In the genomic region with DNA sequence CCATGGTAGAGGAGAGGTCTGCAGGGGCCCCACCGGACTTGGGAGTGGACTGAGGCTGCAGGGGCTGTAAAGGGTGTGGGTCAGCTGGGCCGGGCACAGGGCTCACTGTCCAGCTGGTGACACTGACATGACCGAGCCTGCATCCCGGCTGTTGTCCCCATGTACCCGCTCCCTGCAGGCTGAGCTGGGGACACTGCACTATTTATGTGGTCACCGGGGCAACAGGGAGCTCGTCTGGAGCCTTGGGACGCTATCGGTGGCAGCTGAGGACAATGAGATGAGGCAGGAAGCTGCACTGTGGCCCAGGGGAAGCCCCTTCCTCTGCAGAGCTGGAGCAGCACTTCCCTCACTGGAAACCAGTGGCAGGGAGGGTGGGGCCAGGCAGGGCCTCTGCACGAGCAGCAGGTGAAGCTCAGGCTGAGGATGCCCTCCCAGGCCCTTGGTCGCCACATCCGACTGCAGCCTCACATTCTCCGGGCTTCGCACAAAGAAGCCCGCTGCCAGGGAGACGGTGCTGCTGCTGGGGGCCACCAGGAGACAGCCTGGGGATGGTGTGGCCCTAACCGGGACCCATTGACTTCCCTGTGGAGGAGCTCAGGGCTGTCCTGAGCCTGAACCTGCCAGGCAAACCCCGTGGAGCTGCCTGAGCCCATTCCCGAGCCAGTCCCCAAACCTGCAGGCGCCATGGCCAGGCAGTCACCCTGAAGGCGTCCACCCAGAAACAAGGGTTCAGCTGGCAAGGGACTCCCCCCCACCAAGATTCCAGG, we compare ENCODE assay signal across 8 cellular contexts. TPM values are rescaled to one million over a fixed set of nuclear protein-coding genes. Genes with fewer than 3 reads are reported as not detected.
DNase-seq lines count a peak whose midpoint lies in the region; ATAC-seq and TF ChIP-seq lines count a peak whose summit lies in the region.

No MANE protein-coding gene starts in this region.

- H3K4me3 ChIP-seq in GM23338 (no peak overlapping the region), WERI-Rb-1 (ENCODE audit: low read depth, low read length) (no peak overlapping the region), heart right ventricle (peak overlapping the region in 7 of 10 donors; percentile 6 to 35 (median 25)), rectal smooth muscle tissue (ENCODE audit: low read length) (peak overlapping the region; percentile 45)

- no peaks in the 10 kb centered on the region for H3K79me2 ChIP-seq in GM23338 (replicated peaks; ENCODE audit: insufficient read depth)

- DNase-seq in GM23338 (ENCODE audit: low spot score) (no peak), WERI-Rb-1 (peak; percentile 89), heart right ventricle (peak; percentile 76 to 90), hepatic stellate cell (ENCODE audit: low spot score) (no peak), SIG-M5 (lab: John Stamatoyannopoulos, UW) (no peak), AG08396 (ENCODE audit: low spot score) (no peak)

- no peaks in the 10 kb centered on the region; the same call in 2 of the 3 replicates for H3K36me3 Mint-ChIP-seq in GM23338 (ENCODE audit: low read depth)

- H3K36me3 ChIP-seq in GM23338 (ENCODE audit: insufficient read depth) (no peaks in the 10 kb centered on the region), WERI-Rb-1 (no peaks in the 10 kb centered on the region), heart right ventricle (no peaks in the 10 kb centered on the region), rectal smooth muscle tissue (ENCODE audit: control insufficient read depth, insufficient read depth, low read length) (no peaks in the 10 kb centered on the region)

- H2AFZ ChIP-seq in GM23338: no peak overlapping the region

- H3K9ac ChIP-seq in rectal smooth muscle tissue (ENCODE audit: low read length): no peak overlapping the region

- peaks cover 2% of the 10 kb centered on the region for H3K9me3 ChIP-seq in WERI-Rb-1 (ENCODE audit: severe bottlenecking)
- H3K9me3 ChIP-seq in heart right ventricle: no peaks in the 10 kb centered on the region

- H4K20me1 ChIP-seq in GM23338 (replicated peaks; ENCODE audit: insufficient read depth): no peaks in the 10 kb centered on the region; the same call in 1 of the 2 replicates

- no peak overlapping the region for H3K27ac ChIP-seq in GM23338 (ENCODE audit: low read depth)
- H3K27ac ChIP-seq in WERI-Rb-1: no peak overlapping the region
- peak overlapping the region in 9 of 10 donors; percentile 73 to 89 (median 83) for H3K27ac ChIP-seq in heart right ventricle
- peak overlapping the region; percentile 45 for H3K27ac ChIP-seq in rectal smooth muscle tissue (ENCODE audit: low read depth, low read length)

- no peaks in the 10 kb centered on the region for H3K4me1 Mint-ChIP-seq in GM23338

- peaks cover under 1% of the 10 kb centered on the region; the same call in 1 of the 3 replicates for H3K9me3 Mint-ChIP-seq in GM23338

- intact Hi-C loops in heart right ventricle (cut with DNase I): loop anchor here in 8 of 10 donors (2.0 to 10.0 kb wide), 6 partner anchors 65 to 134 kb away; a partner anchor contains a TSS

- TF ChIP-seq CTCF in GM23338 (conservative IDR thresholded peaks at IDR 0.05; ENCODE audit: low read depth in 2 of 2) (no peak), WERI-Rb-1 (IDR thresholded peaks at IDR 0.05; ENCODE audit: low read depth, low read length) (no peak), heart right ventricle (IDR thresholded peaks at IDR 0.05) (peak in 2 of 9 donors; percentile 17 to 19)

- H3K4me1 ChIP-seq in GM23338 (ENCODE audit: insufficient read depth) (no peaks in the 10 kb centered on the region), heart right ventricle (peaks cover 23 to 55% (median 38%) of the 10 kb centered on the region in 9 donors), rectal smooth muscle tissue (ENCODE audit: control insufficient read depth, insufficient read depth, low read length) (peaks cover 25% of the 10 kb centered on the region)

- H3K27me3 ChIP-seq in GM23338 (ENCODE audit: insufficient read depth) (no peaks in the 10 kb centered on the region), WERI-Rb-1 (ENCODE audit: insufficient read depth, low read depth, severe bottlenecking) (no peaks in the 10 kb centered on the region), heart right ventricle (no peaks in the 10 kb centered on the region), rectal smooth muscle tissue (ENCODE audit: control insufficient read depth, insufficient read depth, low read length) (no peaks in the 10 kb centered on the region)

- H3F3A ChIP-seq in GM23338 (replicated peaks; ENCODE audit: low read depth): no peaks in the 10 kb centered on the region

- 38 to 41% methylated on average over 21 of the region's 21 CpGs for WGBS in heart right ventricle, 2 donors

- ATAC-seq in GM23338 (peak; percentile 23), heart right ventricle (peak; percentile 73 to 87 (median 80)), GM18519 (IDR thresholded peaks at IDR 0.05; ENCODE audit: low FRiP score, unreplicated experiment) (no peak)

- H3K4me2 ChIP-seq in GM23338: no peak overlapping the region

- H3K27me3 Mint-ChIP-seq in GM23338 (ENCODE audit: insufficient read depth, low read depth, poor library complexity): peaks cover 18% of the 10 kb centered on the region

- no peak overlapping the region for H3K4me3 Mint-ChIP-seq in GM23338

- no peaks in the 10 kb centered on the region for H3K9me2 ChIP-seq in GM23338 (ENCODE audit: insufficient read depth)

- H3K27ac Mint-ChIP-seq in GM23338: no peak overlapping the region

TF ChIP-seq in GM23338, 12 proteins besides CTCF, POLR2A, EP300 and RAD21 (continues in another document):
- no peak for TF ChIP-seq NANOG (IDR thresholded peaks at IDR 0.05; ENCODE audit: borderline replicate concordance)
- TF ChIP-seq, protein P1, sequence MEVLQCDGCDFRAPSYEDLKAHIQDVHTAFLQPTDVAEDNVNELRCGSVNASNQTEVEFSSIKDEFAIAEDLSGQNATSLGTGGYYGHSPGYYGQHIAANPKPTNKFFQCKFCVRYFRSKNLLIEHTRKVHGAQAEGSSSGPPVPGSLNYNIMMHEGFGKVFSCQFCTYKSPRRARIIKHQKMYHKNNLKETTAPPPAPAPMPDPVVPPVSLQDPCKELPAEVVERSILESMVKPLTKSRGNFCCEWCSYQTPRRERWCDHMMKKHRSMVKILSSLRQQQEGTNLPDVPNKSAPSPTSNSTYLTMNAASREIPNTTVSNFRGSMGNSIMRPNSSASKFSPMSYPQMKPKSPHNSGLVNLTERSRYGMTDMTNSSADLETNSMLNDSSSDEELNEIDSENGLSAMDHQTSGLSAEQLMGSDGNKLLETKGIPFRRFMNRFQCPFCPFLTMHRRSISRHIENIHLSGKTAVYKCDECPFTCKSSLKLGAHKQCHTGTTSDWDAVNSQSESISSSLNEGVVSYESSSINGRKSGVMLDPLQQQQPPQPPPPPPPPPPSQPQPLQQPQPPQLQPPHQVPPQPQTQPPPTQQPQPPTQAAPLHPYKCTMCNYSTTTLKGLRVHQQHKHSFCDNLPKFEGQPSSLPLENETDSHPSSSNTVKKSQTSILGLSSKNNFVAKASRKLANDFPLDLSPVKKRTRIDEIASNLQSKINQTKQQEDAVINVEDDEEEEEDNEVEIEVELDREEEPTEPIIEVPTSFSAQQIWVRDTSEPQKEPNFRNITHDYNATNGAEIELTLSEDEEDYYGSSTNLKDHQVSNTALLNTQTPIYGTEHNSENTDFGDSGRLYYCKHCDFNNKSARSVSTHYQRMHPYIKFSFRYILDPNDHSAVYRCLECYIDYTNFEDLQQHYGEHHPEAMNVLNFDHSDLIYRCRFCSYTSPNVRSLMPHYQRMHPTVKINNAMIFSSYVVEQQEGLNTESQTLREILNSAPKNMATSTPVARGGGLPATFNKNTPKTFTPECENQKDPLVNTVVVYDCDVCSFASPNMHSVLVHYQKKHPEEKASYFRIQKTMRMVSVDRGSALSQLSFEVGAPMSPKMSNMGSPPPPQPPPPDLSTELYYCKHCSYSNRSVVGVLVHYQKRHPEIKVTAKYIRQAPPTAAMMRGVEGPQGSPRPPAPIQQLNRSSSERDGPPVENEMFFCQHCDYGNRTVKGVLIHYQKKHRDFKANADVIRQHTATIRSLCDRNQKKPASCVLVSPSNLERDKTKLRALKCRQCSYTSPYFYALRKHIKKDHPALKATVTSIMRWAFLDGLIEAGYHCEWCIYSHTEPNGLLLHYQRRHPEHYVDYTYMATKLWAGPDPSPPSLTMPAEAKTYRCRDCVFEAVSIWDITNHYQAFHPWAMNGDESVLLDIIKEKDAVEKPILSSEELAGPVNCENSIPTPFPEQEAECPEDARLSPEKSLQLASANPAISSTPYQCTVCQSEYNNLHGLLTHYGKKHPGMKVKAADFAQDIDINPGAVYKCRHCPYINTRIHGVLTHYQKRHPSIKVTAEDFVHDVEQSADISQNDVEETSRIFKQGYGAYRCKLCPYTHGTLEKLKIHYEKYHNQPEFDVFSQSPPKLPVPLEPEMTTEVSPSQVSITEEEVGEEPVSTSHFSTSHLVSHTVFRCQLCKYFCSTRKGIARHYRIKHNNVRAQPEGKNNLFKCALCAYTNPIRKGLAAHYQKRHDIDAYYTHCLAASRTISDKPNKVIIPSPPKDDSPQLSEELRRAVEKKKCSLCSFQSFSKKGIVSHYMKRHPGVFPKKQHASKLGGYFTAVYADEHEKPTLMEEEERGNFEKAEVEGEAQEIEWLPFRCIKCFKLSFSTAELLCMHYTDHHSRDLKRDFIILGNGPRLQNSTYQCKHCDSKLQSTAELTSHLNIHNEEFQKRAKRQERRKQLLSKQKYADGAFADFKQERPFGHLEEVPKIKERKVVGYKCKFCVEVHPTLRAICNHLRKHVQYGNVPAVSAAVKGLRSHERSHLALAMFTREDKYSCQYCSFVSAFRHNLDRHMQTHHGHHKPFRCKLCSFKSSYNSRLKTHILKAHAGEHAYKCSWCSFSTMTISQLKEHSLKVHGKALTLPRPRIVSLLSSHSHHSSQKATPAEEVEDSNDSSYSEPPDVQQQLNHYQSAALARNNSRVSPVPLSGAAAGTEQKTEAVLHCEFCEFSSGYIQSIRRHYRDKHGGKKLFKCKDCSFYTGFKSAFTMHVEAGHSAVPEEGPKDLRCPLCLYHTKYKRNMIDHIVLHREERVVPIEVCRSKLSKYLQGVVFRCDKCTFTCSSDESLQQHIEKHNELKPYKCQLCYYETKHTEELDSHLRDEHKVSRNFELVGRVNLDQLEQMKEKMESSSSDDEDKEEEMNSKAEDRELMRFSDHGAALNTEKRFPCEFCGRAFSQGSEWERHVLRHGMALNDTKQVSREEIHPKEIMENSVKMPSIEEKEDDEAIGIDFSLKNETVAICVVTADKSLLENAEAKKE (CRISPR knock-in tag; IDR thresholded peaks at IDR 0.05): no peak
- no peak for TF ChIP-seq CREB1 (CRISPR knock-in tag; IDR thresholded peaks at IDR 0.05; ENCODE audit: low read depth)
- TF ChIP-seq STAT1 (IDR thresholded peaks at IDR 0.05; ENCODE audit: unreplicated experiment): no peak
- TF ChIP-seq ZNF331 (CRISPR knock-in tag; IDR thresholded peaks at IDR 0.05; ENCODE audit: low read depth): no peak
- no peak for TF ChIP-seq EZH2 (IDR thresholded peaks at IDR 0.05; ENCODE audit: low read depth, unreplicated experiment)
- no peak for TF ChIP-seq JUNB (IDR thresholded peaks at IDR 0.05; ENCODE audit: unreplicated experiment)
- no peak for TF ChIP-seq POLR2AphosphoS5 (IDR thresholded peaks at IDR 0.05; ENCODE audit: low read depth)

RNA-seq across cellular contexts. Expression of a gene that starts 26.4 kb away (rescaled TPM):
- total RNA-seq in GM23338 (2014; rRNA removed; shearing (Covaris generic)): 1.2 and 1.3 TPM in 2 replicates
- polyA plus RNA-seq in GM23338 (2016; fragmentation: Nextera tagmentation; extraction: Ambion mirVana): 0.83 and 0.89 TPM in 2 replicates
- total RNA-seq in heart right ventricle: 10 to 100 TPM in 5 of 10 donors, 1 to 10 TPM in 5; 5.0 to 46.6 (median 10.3) TPM
- 10 to 100 TPM in 1 of 2 donors, 1 to 10 TPM in 1; 4.7 to 20.1 TPM for polyA plus RNA-seq in heart right ventricle

Comparison
In these comparisons a context has a peak if more than half of its experiments do, and no peak if none do; other contexts are left out.
1. DNase-seq: peak in WERI-Rb-1 (single experiment) and heart right ventricle (2 of 2); none in GM23338 (single experiment), hepatic stellate cell (single experiment), SIG-M5 (single experiment) and AG08396 (single experiment).
2. H3K27ac ChIP-seq: peak in heart right ventricle (9 of 10) and rectal smooth muscle tissue (single experiment); none in GM23338 (single experiment) and WERI-Rb-1 (single experiment).
3. H3K4me3 ChIP-seq: peak in heart right ventricle (7 of 10) and rectal smooth muscle tissue (single experiment); none in GM23338 (single experiment) and WERI-Rb-1 (single experiment).